In the genomic region with DNA sequence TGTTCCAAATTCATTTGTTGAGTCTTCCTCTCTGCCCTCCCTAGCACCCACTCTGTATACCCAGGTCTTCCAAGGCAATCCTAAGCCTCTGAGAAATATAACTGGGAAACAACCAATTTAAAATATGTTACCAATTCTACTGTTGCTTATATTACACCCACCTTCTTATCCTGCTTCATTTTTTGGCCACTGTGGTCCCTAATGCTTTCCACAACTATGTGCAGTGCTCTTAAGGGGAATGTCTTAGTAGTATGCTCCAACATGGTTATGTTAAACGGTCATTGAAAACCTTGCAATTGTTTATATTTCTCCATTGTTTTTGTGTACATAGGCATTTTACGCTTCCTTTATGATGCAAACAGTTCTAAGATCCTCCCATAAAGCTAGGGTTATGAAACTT, we compare ENCODE assay signal across 28 cellular contexts.
"Had no signal": no experiment of that assay in that cellular context is flagged by ENCODE, and none has a peak within 500 bp of the region (broad histone marks: within the 10 kb centered on the region; RNA-seq: fewer than 3 reads in every experiment).

No MANE protein-coding gene starts in this region.

- H3K36me3 Mint-ChIP-seq: neural progenitor cell; stimulated activated memory B cell treated with anti-CD40 and anti-IgM and Interleukin-4, amounts not matched to agents 10 μg/mL and 1 μg/mL and 100 μg/mL, for 72 hours had no signal

- H3K27me3 ChIP-seq: esophagus squamous epithelium, gastrocnemius medialis, left lung, neural progenitor cell, right atrium auricular region, spleen, tibial nerve, upper lobe of left lung had no signal

- H3K4me1 Mint-ChIP-seq: naive thymus-derived CD4-positive, alpha-beta T cell; nephron; neural progenitor cell; stimulated activated memory B cell treated with anti-CD40 and anti-IgM and Interleukin-4, amounts not matched to agents 10 μg/mL and 1 μg/mL and 100 μg/mL, for 72 hours had no signal

- H3K9me3 ChIP-seq: esophagus squamous epithelium, gastrocnemius medialis, left lung, prostate gland, right atrium auricular region, thoracic aorta, upper lobe of left lung had no signal

- H3K4me1 ChIP-seq: esophagus squamous epithelium, gastrocnemius medialis, left lung, neural progenitor cell, parathyroid adenoma, prostate gland, right atrium auricular region, spleen, tibial nerve, upper lobe of left lung had no signal

- H3K4me2 ChIP-seq: neural progenitor cell had no signal

- H3K27ac Mint-ChIP-seq: effector memory CD8-positive, alpha-beta T cell; naive thymus-derived CD4-positive, alpha-beta T cell; nephron; neural progenitor cell; stimulated activated memory B cell treated with anti-CD40 and anti-IgM and Interleukin-4, amounts not matched to agents 10 μg/mL and 1 μg/mL and 100 μg/mL, for 72 hours; stimulated activated naive CD8-positive, alpha-beta T cell treated with anti-CD3 and anti-CD28 coated beads, Interleukin-15, Interleukin-2, amounts not matched to agents 100 ng/mL and 50 ng/mL, for 24 hours had no signal

- H3K9me3 Mint-ChIP-seq: stimulated activated memory B cell treated with anti-CD40 and anti-IgM and Interleukin-4, amounts not matched to agents 10 μg/mL and 1 μg/mL and 100 μg/mL, for 72 hours had no signal

- H3K36me3 ChIP-seq: esophagus squamous epithelium, gastrocnemius medialis, left lung, neural progenitor cell, prostate gland, right atrium auricular region, spleen, thoracic aorta, tibial nerve, upper lobe of left lung had no signal

- H3K4me3 Mint-ChIP-seq: effector memory CD8-positive, alpha-beta T cell; naive thymus-derived CD4-positive, alpha-beta T cell; nephron; neural progenitor cell; stimulated activated memory B cell treated with anti-CD40 and anti-IgM and Interleukin-4, amounts not matched to agents 10 μg/mL and 1 μg/mL and 100 μg/mL, for 72 hours; stimulated activated naive CD8-positive, alpha-beta T cell treated with anti-CD3 and anti-CD28 coated beads, Interleukin-15, Interleukin-2, amounts not matched to agents 100 ng/mL and 50 ng/mL, for 24 hours had no signal

- H3K27me3 Mint-ChIP-seq: effector memory CD8-positive, alpha-beta T cell; naive thymus-derived CD4-positive, alpha-beta T cell; stimulated activated memory B cell treated with anti-CD40 and anti-IgM and Interleukin-4, amounts not matched to agents 10 μg/mL and 1 μg/mL and 100 μg/mL, for 72 hours; stimulated activated naive CD8-positive, alpha-beta T cell treated with anti-CD3 and anti-CD28 coated beads, Interleukin-15, Interleukin-2, amounts not matched to agents 100 ng/mL and 50 ng/mL, for 24 hours had no signal

- DNase-seq: dermis blood vessel endothelial cell; effector memory CD8-positive, alpha-beta T cell; erythroblast; esophagus squamous epithelium; gastrocnemius medialis; head of caudate nucleus; left cardiac atrium; left lung; mesendoderm; midbrain; naive thymus-derived CD4-positive, alpha-beta T cell; spleen; stimulated activated CD4-positive, alpha-beta T cell treated with anti-CD3 and anti-CD28 coated beads, Interleukin-4, amount 100 ng/mL, for 4 hours; upper lobe of left lung had no signal

- H3K27ac ChIP-seq: coronary artery, esophagus squamous epithelium, gastrocnemius medialis, left lung, neural progenitor cell, parathyroid adenoma, prostate gland, right atrium auricular region, spleen, thoracic aorta, tibial nerve, upper lobe of left lung had no signal

- H2AFZ ChIP-seq: neural progenitor cell, parathyroid adenoma had no signal

- FAIRE-seq: endometrium, islet of Langerhans, urothelium cell line had no signal

- H3K4me3 ChIP-seq: coronary artery, esophagus squamous epithelium, gastrocnemius medialis, left lung, neural progenitor cell, prostate gland, right atrium auricular region, spleen, thoracic aorta, tibial nerve, upper lobe of left lung had no signal

- ATAC-seq: effector memory CD8-positive, alpha-beta T cell; gastrocnemius medialis; left cardiac atrium; left lung; naive thymus-derived CD4-positive, alpha-beta T cell; sciatic nerve; stimulated activated memory B cell treated with anti-CD40 and anti-IgM and Interleukin-4, amounts not matched to agents 10 μg/mL and 1 μg/mL and 100 μg/mL, for 72 hours had no signal

- H3K9ac ChIP-seq: neural progenitor cell, parathyroid adenoma had no signal

- H3K79me2 ChIP-seq: parathyroid adenoma had no signal
